In genomic region chr15:48811325-48811938, GRCh38 we compare ENCODE assay signal across 7 cellular contexts. TPM values are rescaled to one million over a fixed set of nuclear protein-coding genes. Genes with fewer than 3 reads are reported as not detected.
DNase-seq lines count a peak whose midpoint lies in the region; ATAC-seq, FAIRE-seq and TF ChIP-seq lines count a peak whose summit lies in the region.

No MANE protein-coding gene starts in this region.

- peak; percentile 59 for TF ChIP-seq CTCF in OCI-LY1 (IDR thresholded peaks at IDR 0.05; ENCODE audit: low read length)
- no peak for TF ChIP-seq CTCF in endothelial cell of umbilical vein (IDR thresholded peaks at IDR 0.05; ENCODE audit: extremely low read depth in 1 of 2, insufficient read depth in 1 of 2, low read depth in 1 of 2, low read length in 2 of 2)
- peak; percentile 28 for TF ChIP-seq CTCF in neural progenitor cell (IDR thresholded peaks at IDR 0.05)

- H3K4me2 ChIP-seq in GM23248 (ENCODE audit: unreplicated experiment) (peak overlapping the region; percentile 83), OCI-LY1 (ENCODE audit: low read length) (peak overlapping the region; percentile 91), endothelial cell of umbilical vein (ENCODE audit: insufficient read depth, low read length) (peak overlapping the region; percentile 99), neural progenitor cell (peak overlapping the region; percentile 83)

- POLR2A ChIA-PET in endothelial cell of umbilical vein (lab: Charles Lee): interaction anchor here (1.1 kb wide), 1 partner anchor 166 kb away, joined by 6 read pairs; the partner anchor contains the start of gene FBN1

- H3K4me1 ChIP-seq in GM23248 (ENCODE audit: insufficient read depth) (peaks cover 11% of the 10 kb centered on the region; the same call in 1 of the 2 replicates), OCI-LY1 (ENCODE audit: insufficient read depth, low read length, severe bottlenecking) (peaks cover 35% of the 10 kb centered on the region), endothelial cell of umbilical vein (ENCODE audit: control insufficient read depth, extremely low read depth, insufficient read depth, low read length) (peaks cover 12% of the 10 kb centered on the region), neural progenitor cell (peaks cover 12% of the 10 kb centered on the region)

- H3K27me3 ChIP-seq in GM23248 (replicated peaks; ENCODE audit: insufficient read depth) (no peaks in the 10 kb centered on the region), OCI-LY1 (ENCODE audit: insufficient read depth, low read length) (no peaks in the 10 kb centered on the region), endothelial cell of umbilical vein (ENCODE audit: control insufficient read depth in 2 of 2, insufficient read depth in 2 of 2, low read length in 2 of 2) (peaks cover 7 to 9% of the 10 kb centered on the region in 2 experiments), neural progenitor cell (no peaks in the 10 kb centered on the region)

- BruUV-seq in endothelial cell of umbilical vein (replicated peaks; lab: Mats Ljungman, UMichigan): no TSS peak

- H3K27me3 Mint-ChIP-seq in neural progenitor cell (ENCODE audit: insufficient read depth, low read depth): peaks cover 2% of the 10 kb centered on the region

- DNase-seq in GM23248 (no peak), endothelial cell of umbilical vein (ENCODE audit: low read depth, low spot score) (no peak), neural progenitor cell (ENCODE audit: low spot score) (peak; percentile 31), GM12892 (ENCODE audit: insufficient read length) (no peak), T1000 (lab: John Stamatoyannopoulos, UW) (no peak)

- TF ChIP-seq POLR2A in endothelial cell of umbilical vein (IDR thresholded peaks at IDR 0.05; ENCODE audit: low read depth, low read length): no peak
- no peak for TF ChIP-seq POLR2A in GM12892 (IDR thresholded peaks at IDR 0.05; ENCODE audit: low read depth, low read length)

- H2AFZ ChIP-seq in GM23248: peak overlapping the region; percentile 96
- peak overlapping the region; percentile 95 for H2AFZ ChIP-seq in OCI-LY1 (ENCODE audit: low read length)
- peak overlapping the region; percentile 99 for H2AFZ ChIP-seq in endothelial cell of umbilical vein (ENCODE audit: low read depth, low read length)
- peak overlapping the region; percentile 91 for H2AFZ ChIP-seq in neural progenitor cell (replicated peaks)

- intact Hi-C loops in endothelial cell of umbilical vein (cut with micrococcal nuclease): loop anchor here (1.0 to 5.0 kb wide), 6 partner anchors 67 to 480 kb away; partner anchors contain the start of genes DUT, EID1 and FBN1

- H3K4me3 Mint-ChIP-seq in neural progenitor cell: peak overlapping the region; percentile 95

- peaks cover 13% of the 10 kb centered on the region for H3K4me1 Mint-ChIP-seq in neural progenitor cell

- H3K36me3 ChIP-seq in GM23248 (ENCODE audit: low read depth): no peaks in the 10 kb centered on the region
- H3K36me3 ChIP-seq in OCI-LY1 (ENCODE audit: insufficient read depth, low read length): no peaks in the 10 kb centered on the region
- no peaks in the 10 kb centered on the region for H3K36me3 ChIP-seq in endothelial cell of umbilical vein (ENCODE audit: control insufficient read depth in 2 of 2, extremely low read depth in 1 of 2, insufficient read depth in 2 of 2, low read length in 2 of 2)
- no peaks in the 10 kb centered on the region for H3K36me3 ChIP-seq in neural progenitor cell

- no peak overlapping the region for H3K27ac Mint-ChIP-seq in neural progenitor cell

- H3K9me3 ChIP-seq in GM23248 (ENCODE audit: low read depth) (no peaks in the 10 kb centered on the region), OCI-LY1 (ENCODE audit: low read length) (no peaks in the 10 kb centered on the region), endothelial cell of umbilical vein (replicated peaks; ENCODE audit: control insufficient read depth, insufficient read depth, low read length) (no peaks in the 10 kb centered on the region), neural progenitor cell (ENCODE audit: low read depth) (no peaks in the 10 kb centered on the region)

- no peak for FAIRE-seq in endothelial cell of umbilical vein (lab: Jason Lieb, UNC)
- no peak for FAIRE-seq in GM12892 (lab: Jason Lieb, UNC)

- H3K4me3 ChIP-seq in GM23248: peak overlapping the region; percentile 95
- peak overlapping the region; percentile 82 for H3K4me3 ChIP-seq in OCI-LY1 (ENCODE audit: low read depth, low read length, poor library complexity, severe bottlenecking)
- peak overlapping the region; percentile 51 to 90 (median 59) for H3K4me3 ChIP-seq in endothelial cell of umbilical vein (replicated peaks in 1 of 3; ENCODE audit: insufficient read depth in 1 of 3, low read depth in 1 of 3, low read length in 3 of 3)
- peak overlapping the region; percentile 71 for H3K4me3 ChIP-seq in neural progenitor cell

- CTCF ChIA-PET in endothelial cell of umbilical vein (lab: Charles Lee): interaction anchor here (0.6 to 2.2 kb wide), 11 partner anchors 11 to 611 kb away, joined by 3 to 26 read pairs (median 3); partner anchors contain the start of gene FGF7

- ATAC-seq in GM19455 (IDR thresholded peaks at IDR 0.05; ENCODE audit: unreplicated experiment): no peak

- H3K9ac ChIP-seq in GM23248 (peak overlapping the region; percentile 66), OCI-LY1 (ENCODE audit: low read length) (peak overlapping the region; percentile 62), endothelial cell of umbilical vein (replicated peaks; ENCODE audit: extremely low read depth, insufficient read depth, low read length) (peak overlapping the region; percentile 55), neural progenitor cell (no peak overlapping the region)

- no peaks in the 10 kb centered on the region for H3K9me1 ChIP-seq in endothelial cell of umbilical vein (replicated peaks; ENCODE audit: control insufficient read depth, extremely low read depth, insufficient read depth, low read length)

- H3K9me2 ChIP-seq in GM23248 (ENCODE audit: insufficient read depth): no peaks in the 10 kb centered on the region
- H3K9me2 ChIP-seq in OCI-LY1 (ENCODE audit: low read depth, low read length): no peaks in the 10 kb centered on the region

- H4K20me1 ChIP-seq in GM23248 (ENCODE audit: insufficient read depth) (no peaks in the 10 kb centered on the region), OCI-LY1 (ENCODE audit: insufficient read depth, low read length) (no peaks in the 10 kb centered on the region), endothelial cell of umbilical vein (replicated peaks; ENCODE audit: control insufficient read depth, extremely low read depth, insufficient read depth, low read length) (no peaks in the 10 kb centered on the region), neural progenitor cell (ENCODE audit: low read depth) (no peaks in the 10 kb centered on the region)

- H3K9me3 Mint-ChIP-seq in neural progenitor cell: no peaks in the 10 kb centered on the region

- in situ Hi-C loops in GM23248 (cut with MboI): no loop called here

- H3F3A ChIP-seq in GM23248 (ENCODE audit: insufficient read depth) (no peaks in the 10 kb centered on the region; the same call in 1 of the 2 replicates), OCI-LY1 (ENCODE audit: insufficient read depth, low read length) (no peaks in the 10 kb centered on the region), neural progenitor cell (ENCODE audit: low read depth) (no peaks in the 10 kb centered on the region)

- dilution Hi-C loops in endothelial cell of umbilical vein (cut with MboI; ENCODE audit: extremely low pct_ligation_motif_present, low sequenced_read_pairs): no loop called here

- H3K36me3 Mint-ChIP-seq in neural progenitor cell: no peaks in the 10 kb centered on the region

- peaks cover 33% of the 10 kb centered on the region for H3K79me2 ChIP-seq in GM23248 (ENCODE audit: insufficient read depth)
- peaks cover 27% of the 10 kb centered on the region for H3K79me2 ChIP-seq in OCI-LY1 (ENCODE audit: insufficient read depth, low read length)
- peaks cover 19% of the 10 kb centered on the region for H3K79me2 ChIP-seq in endothelial cell of umbilical vein (ENCODE audit: control insufficient read depth, insufficient read depth, low read length)
- peaks cover 40% of the 10 kb centered on the region for H3K79me2 ChIP-seq in neural progenitor cell (ENCODE audit: low read depth)

- H3K27ac ChIP-seq in GM23248 (no peak overlapping the region), OCI-LY1 (ENCODE audit: low read depth, low read length, poor library complexity, severe bottlenecking) (no peak overlapping the region), endothelial cell of umbilical vein (ENCODE audit: insufficient read depth, low read depth, low read length) (no peak overlapping the region), neural progenitor cell (no peak overlapping the region)

- WGBS in GM23248 (ENCODE audit: low coverage in 1 of 2, low lambda C conversion rate in 2 of 2, missing lambda C conversion rate in 2 of 2), 2 experiments: 11 to 13% methylated on average over 23 of the region's 23 CpGs

TF ChIP-seq in endothelial cell of umbilical vein, 7 proteins besides CTCF, POLR2A, EP300 and RAD21:
- TF ChIP-seq JUN (IDR thresholded peaks at IDR 0.05; ENCODE audit: borderline replicate concordance, insufficient read depth, insufficient read length, low read depth) (no peak), GATA2 (IDR thresholded peaks at IDR 0.05; ENCODE audit: insufficient read depth, insufficient read length, low read depth, low read length) (no peak), FOS (IDR thresholded peaks at IDR 0.05; ENCODE audit: borderline replicate concordance, insufficient read depth, low read length) (no peak), POLR2AphosphoS5 (IDR thresholded peaks at IDR 0.05; ENCODE audit: insufficient read depth, low read depth, low read length) (no peak), EZH2 (IDR thresholded peaks at IDR 0.05; ENCODE audit: borderline replicate concordance, low read depth, low read length, severe bottlenecking) (no peak), MYC (IDR thresholded peaks at IDR 0.05; ENCODE audit: low read depth, low read length) (no peak)
- TF ChIP-seq, protein P1, sequence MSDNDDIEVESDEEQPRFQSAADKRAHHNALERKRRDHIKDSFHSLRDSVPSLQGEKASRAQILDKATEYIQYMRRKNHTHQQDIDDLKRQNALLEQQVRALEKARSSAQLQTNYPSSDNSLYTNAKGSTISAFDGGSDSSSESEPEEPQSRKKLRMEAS (IDR thresholded peaks at IDR 0.05; ENCODE audit: insufficient read depth, insufficient read length): no peak
TF ChIP-seq in endothelial cell of umbilical vein: peak in this region for 0.

RNA-seq across cellular contexts. Expression of gene CEP152, which starts 0.6 kb away (rescaled TPM):
- total RNA-seq in GM23248 (2014; rRNA removed; shearing (Covaris generic)): 1.8 and 2.3 TPM in 2 replicates
- 3.6 and 3.9 TPM in 2 replicates for polyA plus RNA-seq in GM23248 (2016; fragmentation: Nextera tagmentation; extraction: Ambion mirVana)
- total RNA-seq in endothelial cell of umbilical vein: 13.8 and 15.7 TPM in 2 replicates
- 1.1 and 3.0 TPM in 2 replicates for polyA plus RNA-seq in endothelial cell of umbilical vein
- polyA plus RNA-seq in endothelial cell of umbilical vein (2011; cell fraction: cytosol; rRNA removed): 1.3 and 1.4 TPM in 2 replicates
- 6.9 and 9.2 TPM in 2 replicates for polyA plus RNA-seq in endothelial cell of umbilical vein (2011; cell fraction: nucleus; rRNA removed)
- polyA plus RNA-seq in endothelial cell of umbilical vein (2012): 4.5 and 6.7 TPM in 2 replicates
- 12.9 and 19.2 TPM in 2 replicates for polyA minus RNA-seq in endothelial cell of umbilical vein
- polyA minus RNA-seq in endothelial cell of umbilical vein (2011; cell fraction: cytosol; rRNA and poly(A)+ RNA removed): 10.3 TPM
- 27.6 and 29.2 TPM in 2 replicates for polyA minus RNA-seq in endothelial cell of umbilical vein (2011; cell fraction: nucleus; rRNA and poly(A)+ RNA removed)
- total RNA-seq in neural progenitor cell (ENCODE audit: low replicate concordance): 23.5 and 191 TPM in 2 replicates
- polyA plus RNA-seq in GM12892 (2012; ENCODE audit: missing spikeins): 11.3 TPM

Comparison
In these comparisons a context has a peak if more than half of its experiments do, and no peak if none do; other contexts are left out.
1. CTCF ChIP-seq: peak in OCI-LY1 (single experiment) and neural progenitor cell (single experiment); none in endothelial cell of umbilical vein (0 of 2).
2. Peak in every context shown above with its lines, with median percentiles within 50 percentile points of each other: H2AFZ ChIP-seq, H3K4me2 ChIP-seq and H3K4me3 ChIP-seq.